8 cellular contexts compared by ENCODE assay signal in the genomic region with DNA sequence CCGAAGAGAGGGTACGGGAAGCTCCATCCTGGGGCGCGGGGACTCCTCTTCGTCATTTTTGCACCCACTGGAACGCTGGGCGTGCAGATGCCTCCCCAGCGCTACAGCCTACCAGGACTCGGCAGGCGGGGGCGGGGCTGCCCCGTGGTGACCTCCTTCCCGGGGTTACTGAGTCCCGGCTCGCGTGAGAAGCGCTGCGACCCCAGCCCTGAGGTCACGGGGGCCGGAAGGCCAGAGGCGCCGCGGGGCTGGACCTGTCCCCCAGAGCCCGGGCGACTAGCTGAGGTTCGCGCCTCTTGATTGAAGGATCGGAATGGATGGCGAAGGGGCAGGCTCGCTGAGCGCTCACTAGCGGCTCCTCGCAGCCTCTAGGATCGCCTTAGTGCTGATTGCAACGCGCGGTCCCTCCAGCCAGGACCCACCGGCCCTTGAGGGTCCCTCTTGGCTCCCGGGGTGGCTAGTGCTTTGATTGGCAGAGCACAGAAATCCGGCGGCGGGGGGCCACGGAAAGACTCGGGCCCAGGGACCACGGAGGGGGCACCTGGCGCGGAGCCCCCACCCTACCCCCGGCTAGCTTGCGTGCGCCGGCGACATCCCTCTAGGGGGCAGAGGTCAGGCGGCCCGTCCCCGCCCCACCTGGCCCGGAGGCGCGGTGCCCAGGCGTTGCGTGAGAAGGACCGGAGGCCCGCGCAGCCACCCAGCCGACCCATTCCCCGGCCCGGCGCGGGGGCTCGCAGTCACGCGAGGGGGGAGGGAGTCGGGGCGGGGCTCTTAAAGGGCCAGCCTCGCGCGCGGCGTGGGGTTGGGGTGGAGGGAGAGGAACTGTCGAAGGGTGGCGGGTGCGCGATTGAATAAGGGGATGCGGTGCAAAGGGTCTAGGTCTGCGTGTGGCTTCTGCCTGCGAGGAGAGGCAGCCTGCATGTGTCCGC. TPM values are rescaled to one million over a fixed set of nuclear protein-coding genes. Genes with fewer than 3 reads are reported as not detected.
A peak's percentile ranks its signal among the peaks of the same experiment; 100 is the strongest.
DNase-seq lines count a peak whose midpoint lies in the region; ATAC-seq, FAIRE-seq and TF ChIP-seq lines count a peak whose summit lies in the region.

No MANE protein-coding gene starts in this region.

- WGBS in right lobe of liver (ENCODE audit: insufficient coverage, low coverage, low lambda C conversion rate, missing lambda C conversion rate), result 0% methylated on average over 19 of the region's 86 CpGs

- peak; percentile 44 for ATAC-seq in HG03571 (IDR thresholded peaks at IDR 0.05; ENCODE audit: unreplicated experiment)
- peak; percentile 74 to 86 (median 82) for ATAC-seq in right lobe of liver
- ATAC-seq in HG03025 (IDR thresholded peaks at IDR 0.05; ENCODE audit: low FRiP score, unreplicated experiment), result no peak
- no peak for ATAC-seq in HG02885 (IDR thresholded peaks at IDR 0.05; ENCODE audit: poor library complexity, unreplicated experiment)

- intact Hi-C loops in right lobe of liver (cut with DNase I), result no loop called here

- peaks cover 0 to 38% (median 19%) of the 10 kb centered on the region in 4 donors for H3K4me1 ChIP-seq in right lobe of liver

- H3K27ac ChIP-seq in WERI-Rb-1 (no peak overlapping the region), right lobe of liver (peak overlapping the region; percentile 29 to 88 (median 75))

- peak; percentile 22 for TF ChIP-seq POLR2A in right lobe of liver (IDR thresholded peaks at IDR 0.05)

- TF ChIP-seq CTCF in D721Med (IDR thresholded peaks at IDR 0.05; ENCODE audit: insufficient read depth, missing control alignments), result no peak
- 0 out of 2 replicates have a peak, but pooled peaks have one; percentile 9 for TF ChIP-seq CTCF in WERI-Rb-1 (IDR thresholded peaks at IDR 0.05; ENCODE audit: low read depth, low read length)
- no peak for TF ChIP-seq CTCF in bronchial epithelial cell (IDR thresholded peaks at IDR 0.05; ENCODE audit: insufficient read depth, low read length, severe bottlenecking)
- no peak for TF ChIP-seq CTCF in right lobe of liver (IDR thresholded peaks at IDR 0.05)

- H3K36me3 ChIP-seq in WERI-Rb-1, result no peaks in the 10 kb centered on the region
- no peaks in the 10 kb centered on the region for H3K36me3 ChIP-seq in bronchial epithelial cell (ENCODE audit: control insufficient read depth, insufficient read depth, low read length)
- no peaks in the 10 kb centered on the region for H3K36me3 ChIP-seq in right lobe of liver

- H3K9me3 ChIP-seq in WERI-Rb-1 (ENCODE audit: severe bottlenecking) (no peaks in the 10 kb centered on the region), right lobe of liver (no peaks in the 10 kb centered on the region)

- FAIRE-seq in D721Med (lab: Jason Lieb, UNC), result no peak
- no peak for FAIRE-seq in bronchial epithelial cell (lab: Jason Lieb, UNC)

- H3K4me3 ChIP-seq in WERI-Rb-1 (ENCODE audit: low read depth, low read length) (peak overlapping the region; percentile 69), bronchial epithelial cell (ENCODE audit: low read depth, low read length) (peak overlapping the region; percentile 45), right lobe of liver (peak overlapping the region; percentile 32 to 78 (median 64))

- H3K27me3 ChIP-seq in WERI-Rb-1 (ENCODE audit: insufficient read depth, low read depth, severe bottlenecking) (no peaks in the 10 kb centered on the region), bronchial epithelial cell (ENCODE audit: control insufficient read depth, insufficient read depth, low read length) (peaks cover 6% of the 10 kb centered on the region), right lobe of liver (no peaks in the 10 kb centered on the region)

- peak; percentile 53 for DNase-seq in D721Med (ENCODE audit: insufficient read length, low spot score)
- peak; percentile 56 for DNase-seq in WERI-Rb-1
- no peak for DNase-seq in bronchial epithelial cell (ENCODE audit: low read depth)
- peak; percentile 74 to 92 (median 90) for DNase-seq in right lobe of liver
- peak in 2 of 3 experiments; percentile 30 to 36 for DNase-seq in stimulated activated CD4-positive, alpha-beta T cell treated with anti-CD3 and anti-CD28 coated beads, TNF-alpha, amount 100 ng/mL, for 4 hours (ENCODE audit: low read depth in 3 of 3)

RNA-seq across cellular contexts. Expression of a gene that starts 0.8 kb away (rescaled TPM):
- total RNA-seq in bronchial epithelial cell (0.26 TPM in 2 replicates), right lobe of liver (10 to 100 TPM in 1 of 6 experiments, 1 to 10 TPM in 4, under 1 TPM in 1; 0.31 to 12.5 (median 2.9) TPM)

RNA-seq across cellular contexts. Expression of a gene that starts 22.5 kb away (rescaled TPM):
- total RNA-seq in bronchial epithelial cell, result not detected in 2 replicates
- total RNA-seq in right lobe of liver, result 100 to 1,000 TPM in 2 of 6 experiments, 10 to 100 TPM in 2, 1 to 10 TPM in 1, under 1 TPM in 1; 0.81 to 235 (median 65.0) TPM

RNA-seq across cellular contexts. Expression of a gene that starts 30.3 kb away (rescaled TPM):
- total RNA-seq in bronchial epithelial cell (6.1 and 8.6 TPM in 2 replicates), right lobe of liver (10 to 100 TPM; 10.9 to 16.2 (median 11.8) TPM)

RNA-seq across cellular contexts. Expression of a gene that starts 55.8 kb away (rescaled TPM):
- total RNA-seq in bronchial epithelial cell (28.9 and 29.2 TPM in 2 replicates), right lobe of liver (10 to 100 TPM; 22.2 to 50.9 (median 32.7) TPM)

Comparison
In these comparisons a context has a peak if more than half of its experiments do, and no peak if none do; other contexts are left out.
1. ATAC-seq: peak in HG03571 (single experiment) and right lobe of liver (4 of 4); none in HG03025 (single experiment) and HG02885 (single experiment).
2. Peak in every context shown above with its lines, with median percentiles within 50 percentile points of each other: H3K4me3 ChIP-seq.